In the genomic region with DNA sequence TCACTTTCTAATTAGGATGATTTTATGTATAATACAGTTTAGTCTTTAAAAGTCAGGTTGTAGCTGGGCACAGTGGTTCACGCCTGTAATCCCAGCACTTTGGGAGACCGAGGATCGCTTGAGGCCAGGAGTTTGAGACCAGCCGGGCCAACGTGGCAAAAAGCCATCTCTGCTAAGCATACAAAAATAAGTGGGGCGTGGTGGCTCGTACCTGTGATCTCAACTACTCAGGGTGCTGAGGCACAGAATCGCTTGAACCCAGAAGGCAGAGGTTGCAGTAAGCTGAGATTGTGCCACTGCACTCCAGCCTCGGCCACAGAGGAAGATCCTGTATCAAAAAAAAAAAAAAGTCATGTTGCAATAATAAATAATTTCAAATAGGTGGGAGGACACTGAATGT, we compare ENCODE assay signal across 32 cellular contexts.
"Had no signal": no experiment of that assay in that cellular context is flagged by ENCODE, and none has a peak within 500 bp of the region (broad histone marks: within the 10 kb centered on the region; RNA-seq: fewer than 3 reads in every experiment).

No MANE protein-coding gene starts in this region.

- H3K4me3 ChIP-seq: adrenal gland, ascending aorta, body of pancreas, breast epithelium, cardiac muscle cell had no signal

- H3K9me3 ChIP-seq: adrenal gland, ascending aorta, body of pancreas, breast epithelium had no signal

- H3K27ac ChIP-seq: adrenal gland, ascending aorta, body of pancreas, brain microvascular endothelial cell, breast epithelium, cardiac muscle cell had no signal

- DNase-seq: activated effector memory CD4-positive, alpha-beta T cell treated with anti-CD3 and anti-CD28 coated beads, Interleukin-2, amount 50 U/mL, for 16 hours; activated effector memory CD4-positive, alpha-beta T cell treated with Interleukin-2 at 50 U/mL for 16 hours; activated gamma-delta T cell; activated gamma-delta T cell treated with Interleukin-2 at 50 U/mL for 16 hours; activated naive CD4-positive, alpha-beta T cell; activated naive CD4-positive, alpha-beta T cell treated with anti-CD3 and anti-CD28 coated beads for 36 hours; activated naive CD4-positive, alpha-beta T cell treated with anti-CD3 and anti-CD28 coated beads, Interleukin-2, amount 10 ng/mL, durations not matched to agents 7 days and 5 days; activated naive CD4-positive, alpha-beta T cell treated with anti-CD3 and anti-CD28 coated beads, Interleukin-2, amount 50 U/mL, for 16 hours; activated naive CD4-positive, alpha-beta T cell treated with Interleukin-2 at 50 U/mL for 16 hours; activated naive CD8-positive, alpha-beta T cell treated with anti-CD3 and anti-CD28 coated beads for 36 hours; activated naive CD8-positive, alpha-beta T cell treated with anti-CD3 and anti-CD28 coated beads, Interleukin-2, amount 10 ng/mL, durations not matched to agents 7 days and 5 days; activated naive CD8-positive, alpha-beta T cell treated with anti-CD3 and anti-CD28 coated beads, Interleukin-2, amount 50 U/mL, for 24 hours; activated T-cell treated with anti-CD3 and anti-CD28 coated beads, Interleukin-2, amount 50 U/mL, for 1 hour; activated T-cell treated with anti-CD3 and anti-CD28 coated beads, Interleukin-2, amount 50 U/mL, for 24 hours; activated T-cell treated with anti-CD3 and anti-CD28 coated beads, Interleukin-2, amount 50 U/mL, for 4 hours; activated T-cell treated with anti-CD3 and anti-CD28 coated beads, Interleukin-2, amount 50 U/mL, for 48 hours; activated T-cell treated with anti-CD3 and anti-CD28 coated beads, Interleukin-2, amount 50 U/mL, for 72 hours; adrenal gland; amniotic stem cell; amygdala; anterior cingulate cortex; aorta; body of pancreas; brain microvascular endothelial cell; caudate nucleus; central memory CD4-positive, alpha-beta T cell; cerebellar nuclear complex had no signal

- H3K27me3 ChIP-seq: adrenal gland, ascending aorta, body of pancreas, brain microvascular endothelial cell, cardiac muscle cell had no signal

- H3K4me1 ChIP-seq: adrenal gland, ascending aorta, body of pancreas, breast epithelium had no signal

- ATAC-seq: activated naive CD4-positive, alpha-beta T cell treated with anti-CD3 and anti-CD28 coated beads, Interleukin-2, amount 50 U/mL, for 72 hours; activated naive CD8-positive, alpha-beta T cell treated with anti-CD3 and anti-CD28 coated beads, Interleukin-2, amount 50 U/mL, for 24 hours; activated T-cell treated with anti-CD3 and anti-CD28 coated beads, Interleukin-2, amount 50 U/mL, for 4 hours; activated T-cell treated with anti-CD3 and anti-CD28 coated beads, Interleukin-2, amount 50 U/mL, for 72 hours; activated T-helper 17 cell treated with anti-CD3 and anti-CD28 coated beads, Interleukin-2, amount 50 U/mL, for 72 hours; body of pancreas had no signal

- H3K36me3 ChIP-seq: adrenal gland, ascending aorta, brain microvascular endothelial cell, breast epithelium, cardiac muscle cell had no signal
